Comparison of ENCODE assay signal across 8 cellular contexts in genomic region chrX:45710081-45710801, GRCh38.
DNase-seq lines count a peak whose midpoint lies in the region; ATAC-seq and TF ChIP-seq lines count a peak whose summit lies in the region.

No MANE protein-coding gene starts in this region.

- no peaks in the 10 kb centered on the region for H3K27me3 Mint-ChIP-seq in natural killer cell (ENCODE audit: low read depth in 2 of 2)

- intact Hi-C loops in natural killer cell (cut with micrococcal nuclease): no loop called here

- peak overlapping the region; percentile 46; the same call in 1 of the 2 replicates for H3K4me3 ChIP-seq in ACC112 (ENCODE audit: low read depth, low read length)

- DNase-seq in activated CD8-positive, alpha-beta memory T cell treated with anti-CD3 and anti-CD28 coated beads, Interleukin-2, amount 50 U/mL, for 48 hours: peak; percentile 60
- no peak for DNase-seq in natural killer cell
- no peak for DNase-seq in SKM-1 treated with dmso at 0.1 percent for 144 hours (lab: John Stamatoyannopoulos, UW; ENCODE audit: unreplicated experiment)
- no peak for DNase-seq in DMS153 (lab: John Stamatoyannopoulos, UW)
- DNase-seq in NCI-H524 (lab: John Stamatoyannopoulos, UW): no peak

- peaks cover 53% of the 10 kb centered on the region for H3K4me1 ChIP-seq in ACC112 (ENCODE audit: control insufficient read depth, insufficient read depth, low read length, unreplicated experiment)

- H3K79me2 ChIP-seq in ACC112 (ENCODE audit: control insufficient read depth, insufficient read depth, low read length, unreplicated experiment): no peaks in the 10 kb centered on the region

- no peaks in the 10 kb centered on the region for H3K36me3 Mint-ChIP-seq in natural killer cell

- H3K27me3 ChIP-seq in ACC112 (ENCODE audit: insufficient read depth, low read length): no peaks in the 10 kb centered on the region

- H3K4me1 Mint-ChIP-seq in natural killer cell: peaks cover 21 to 29% of the 10 kb centered on the region in 2 donors

- H3K9me3 Mint-ChIP-seq in natural killer cell: no peaks in the 10 kb centered on the region

- H3K27ac ChIP-seq in ACC112 (ENCODE audit: low read depth, low read length): peak overlapping the region; percentile 99

- no peaks in the 10 kb centered on the region for H3K36me3 ChIP-seq in ACC112 (ENCODE audit: insufficient read depth, low read length)

- H2AFZ ChIP-seq in ACC112 (ENCODE audit: low read length, unreplicated experiment): no peak overlapping the region

- H3K4me3 Mint-ChIP-seq in natural killer cell: no peak overlapping the region

- TF ChIP-seq CTCF in natural killer cell (IDR thresholded peaks at IDR 0.05): no peak

- H3K27ac Mint-ChIP-seq in natural killer cell: peak overlapping the region in 1 of 2 donors; percentile 3

- ATAC-seq in GM19328 (IDR thresholded peaks at IDR 0.05; ENCODE audit: unreplicated experiment) (peak; percentile 66), HG03354 (IDR thresholded peaks at IDR 0.05; ENCODE audit: poor library complexity, severe bottlenecking, unreplicated experiment) (peak; percentile 89), natural killer cell (peak in 2 of 3 donors; percentile 35 to 38)

Comparison
In these comparisons a context has a peak if more than half of its experiments do, and no peak if none do; other contexts are left out.
1. ATAC-seq: peak in every context shown above with its lines; median percentile 89 in HG03354; 66 in GM19328; 36 in natural killer cell.